ENCODE assay signal across 1 cellular context in the genomic region with DNA sequence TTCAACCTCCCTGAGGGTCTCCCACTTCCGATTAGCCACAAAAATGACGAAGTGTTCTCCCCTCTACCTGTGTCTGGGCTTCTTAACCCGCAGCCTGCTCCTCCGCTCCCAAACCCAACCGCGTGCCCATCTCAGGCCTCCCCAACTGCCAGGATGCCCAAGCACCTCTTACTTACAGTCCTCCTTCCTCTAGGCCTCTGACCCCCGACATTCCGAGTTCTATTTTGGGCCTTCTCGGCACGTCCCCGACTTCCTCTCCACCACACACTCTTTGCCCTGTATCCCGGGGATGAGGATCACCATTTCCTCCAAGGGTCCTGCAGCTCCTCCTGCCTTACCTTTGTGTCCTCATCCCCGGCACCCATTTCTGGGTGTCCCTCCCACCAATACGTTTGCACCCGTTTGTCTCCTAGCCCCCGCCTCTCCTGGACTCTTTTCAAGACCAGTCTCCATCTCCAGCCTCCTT.
TF ChIP-seq lines count a peak whose summit lies in the region.

No MANE protein-coding gene starts in this region.

TF ChIP-seq in K562, 482 proteins besides CTCF, POLR2A, EP300 and RAD21 (continued from another document and continues in another):
- TF ChIP-seq, protein P1, sequence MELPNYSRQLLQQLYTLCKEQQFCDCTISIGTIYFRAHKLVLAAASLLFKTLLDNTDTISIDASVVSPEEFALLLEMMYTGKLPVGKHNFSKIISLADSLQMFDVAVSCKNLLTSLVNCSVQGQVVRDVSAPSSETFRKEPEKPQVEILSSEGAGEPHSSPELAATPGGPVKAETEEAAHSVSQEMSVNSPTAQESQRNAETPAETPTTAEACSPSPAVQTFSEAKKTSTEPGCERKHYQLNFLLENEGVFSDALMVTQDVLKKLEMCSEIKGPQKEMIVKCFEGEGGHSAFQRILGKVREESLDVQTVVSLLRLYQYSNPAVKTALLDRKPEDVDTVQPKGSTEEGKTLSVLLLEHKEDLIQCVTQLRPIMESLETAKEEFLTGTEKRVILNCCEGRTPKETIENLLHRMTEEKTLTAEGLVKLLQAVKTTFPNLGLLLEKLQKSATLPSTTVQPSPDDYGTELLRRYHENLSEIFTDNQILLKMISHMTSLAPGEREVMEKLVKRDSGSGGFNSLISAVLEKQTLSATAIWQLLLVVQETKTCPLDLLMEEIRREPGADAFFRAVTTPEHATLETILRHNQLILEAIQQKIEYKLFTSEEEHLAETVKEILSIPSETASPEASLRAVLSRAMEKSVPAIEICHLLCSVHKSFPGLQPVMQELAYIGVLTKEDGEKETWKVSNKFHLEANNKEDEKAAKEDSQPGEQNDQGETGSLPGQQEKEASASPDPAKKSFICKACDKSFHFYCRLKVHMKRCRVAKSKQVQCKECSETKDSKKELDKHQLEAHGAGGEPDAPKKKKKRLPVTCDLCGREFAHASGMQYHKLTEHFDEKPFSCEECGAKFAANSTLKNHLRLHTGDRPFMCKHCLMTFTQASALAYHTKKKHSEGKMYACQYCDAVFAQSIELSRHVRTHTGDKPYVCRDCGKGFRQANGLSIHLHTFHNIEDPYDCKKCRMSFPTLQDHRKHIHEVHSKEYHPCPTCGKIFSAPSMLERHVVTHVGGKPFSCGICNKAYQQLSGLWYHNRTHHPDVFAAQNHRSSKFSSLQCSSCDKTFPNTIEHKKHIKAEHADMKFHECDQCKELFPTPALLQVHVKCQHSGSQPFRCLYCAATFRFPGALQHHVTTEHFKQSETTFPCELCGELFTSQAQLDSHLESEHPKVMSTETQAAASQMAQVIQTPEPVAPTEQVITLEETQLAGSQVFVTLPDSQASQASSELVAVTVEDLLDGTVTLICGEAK (IDR thresholded peaks at IDR 0.05) = peak; percentile 56; the same call in 1 of the 2 replicates
- TF ChIP-seq, protein P1 (CRISPR knock-in tag; IDR thresholded peaks at IDR 0.05) = no peak
- TF ChIP-seq PML (IDR thresholded peaks at IDR 0.05; ENCODE audit: low read length) (peak; percentile 19; the same call in 1 of the 2 replicates), ZFP30 (CRISPR knock-in tag; IDR thresholded peaks at IDR 0.05; ENCODE audit: borderline replicate concordance) (no peak), BRD9 (IDR thresholded peaks at IDR 0.05; ENCODE audit: low read depth, partially characterized antibody) (peak; percentile 92), ZKSCAN3 (CRISPR knock-in tag; IDR thresholded peaks at IDR 0.05) (no peak), CBFB (CRISPR knock-in tag; IDR thresholded peaks at IDR 0.05) (no peak), ZNF717 (CRISPR knock-in tag; IDR thresholded peaks at IDR 0.05) (0 out of 2 replicates have a peak, but pooled peaks have one; percentile 11), GABPB1 (CRISPR knock-in tag; IDR thresholded peaks at IDR 0.05) (no peak), ARHGAP35 (IDR thresholded peaks at IDR 0.05; ENCODE audit: partially characterized antibody) (peak; percentile 63), ZBTB17 (CRISPR knock-in tag; IDR thresholded peaks at IDR 0.05) (0 out of 2 replicates have a peak, but pooled peaks have one; percentile 7), MAFK (IDR thresholded peaks at IDR 0.05; ENCODE audit: low read length) (no peak), ZNF644 (tag; IDR thresholded peaks at IDR 0.05; ENCODE audit: low read depth) (peak; percentile 17; the same call in 1 of the 2 replicates), TAF7 (tag; IDR thresholded peaks at IDR 0.05) (peak; percentile 63), DNMT1 (IDR thresholded peaks at IDR 0.05) (peak; percentile 94; the same call in 1 of the 2 replicates), ZNF311 (CRISPR knock-in tag; IDR thresholded peaks at IDR 0.05) (peak; percentile 57; the same call in 1 of the 2 replicates), OTX1 (CRISPR knock-in tag; IDR thresholded peaks at IDR 0.05) (peak; percentile 88), ASH1L (IDR thresholded peaks at IDR 0.05; ENCODE audit: borderline replicate concordance, low read depth, partially characterized antibody) (peak; percentile 48), POLR3A (IDR thresholded peaks at IDR 0.05; ENCODE audit: borderline replicate concordance, extremely low read depth, insufficient read depth, insufficient read length) (no peak), SRSF3 (IDR thresholded peaks at IDR 0.05; ENCODE audit: insufficient read depth, low read length) (0 out of 2 replicates have a peak, but pooled peaks have one; percentile 40), SPI1 (IDR thresholded peaks at IDR 0.05; ENCODE audit: borderline replicate concordance, low read depth, low read length) (peak; percentile 25; the same call in 1 of the 2 replicates), SNIP1 (IDR thresholded peaks at IDR 0.05; ENCODE audit: low read depth) (peak; percentile 24; the same call in 1 of the 2 replicates), SMARCA5 (IDR thresholded peaks at IDR 0.05) (peak; percentile 68; the same call in 1 of the 2 replicates), SUPT5H (IDR thresholded peaks at IDR 0.05) (peak; percentile 86), TEAD1 (CRISPR knock-in tag; IDR thresholded peaks at IDR 0.05) (0 out of 4 replicates have a peak, but pooled peaks of 1 of the 2 experiments have one; percentile 15), RBFOX2 (IDR thresholded peaks at IDR 0.05; ENCODE audit: low read depth, low read length) (peak; percentile 47), MYNN (IDR thresholded peaks at IDR 0.05) (no peak), MYNN (CRISPR knock-in tag; IDR thresholded peaks at IDR 0.05) (no peak), ARNT (IDR thresholded peaks at IDR 0.05) (peak in 1 of 2 experiments; percentile 84; a peak in 1 of 4 replicates), GTF2E2 (tag; IDR thresholded peaks at IDR 0.05) (peak; percentile 90)
- TF ChIP-seq, protein P2, sequence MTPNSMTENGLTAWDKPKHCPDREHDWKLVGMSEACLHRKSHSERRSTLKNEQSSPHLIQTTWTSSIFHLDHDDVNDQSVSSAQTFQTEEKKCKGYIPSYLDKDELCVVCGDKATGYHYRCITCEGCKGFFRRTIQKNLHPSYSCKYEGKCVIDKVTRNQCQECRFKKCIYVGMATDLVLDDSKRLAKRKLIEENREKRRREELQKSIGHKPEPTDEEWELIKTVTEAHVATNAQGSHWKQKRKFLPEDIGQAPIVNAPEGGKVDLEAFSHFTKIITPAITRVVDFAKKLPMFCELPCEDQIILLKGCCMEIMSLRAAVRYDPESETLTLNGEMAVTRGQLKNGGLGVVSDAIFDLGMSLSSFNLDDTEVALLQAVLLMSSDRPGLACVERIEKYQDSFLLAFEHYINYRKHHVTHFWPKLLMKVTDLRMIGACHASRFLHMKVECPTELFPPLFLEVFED (CRISPR knock-in tag; conservative IDR thresholded peaks at IDR 0.05) = peak; percentile 94; the same call in 1 of the 2 replicates
- TF ChIP-seq, protein P3, sequence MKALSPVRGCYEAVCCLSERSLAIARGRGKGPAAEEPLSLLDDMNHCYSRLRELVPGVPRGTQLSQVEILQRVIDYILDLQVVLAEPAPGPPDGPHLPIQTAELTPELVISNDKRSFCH (CRISPR knock-in tag; IDR thresholded peaks at IDR 0.05) = no peak
- TF ChIP-seq, protein P3 (tag; IDR thresholded peaks at IDR 0.05) = peak; percentile 81
- TF ChIP-seq, protein P4, sequence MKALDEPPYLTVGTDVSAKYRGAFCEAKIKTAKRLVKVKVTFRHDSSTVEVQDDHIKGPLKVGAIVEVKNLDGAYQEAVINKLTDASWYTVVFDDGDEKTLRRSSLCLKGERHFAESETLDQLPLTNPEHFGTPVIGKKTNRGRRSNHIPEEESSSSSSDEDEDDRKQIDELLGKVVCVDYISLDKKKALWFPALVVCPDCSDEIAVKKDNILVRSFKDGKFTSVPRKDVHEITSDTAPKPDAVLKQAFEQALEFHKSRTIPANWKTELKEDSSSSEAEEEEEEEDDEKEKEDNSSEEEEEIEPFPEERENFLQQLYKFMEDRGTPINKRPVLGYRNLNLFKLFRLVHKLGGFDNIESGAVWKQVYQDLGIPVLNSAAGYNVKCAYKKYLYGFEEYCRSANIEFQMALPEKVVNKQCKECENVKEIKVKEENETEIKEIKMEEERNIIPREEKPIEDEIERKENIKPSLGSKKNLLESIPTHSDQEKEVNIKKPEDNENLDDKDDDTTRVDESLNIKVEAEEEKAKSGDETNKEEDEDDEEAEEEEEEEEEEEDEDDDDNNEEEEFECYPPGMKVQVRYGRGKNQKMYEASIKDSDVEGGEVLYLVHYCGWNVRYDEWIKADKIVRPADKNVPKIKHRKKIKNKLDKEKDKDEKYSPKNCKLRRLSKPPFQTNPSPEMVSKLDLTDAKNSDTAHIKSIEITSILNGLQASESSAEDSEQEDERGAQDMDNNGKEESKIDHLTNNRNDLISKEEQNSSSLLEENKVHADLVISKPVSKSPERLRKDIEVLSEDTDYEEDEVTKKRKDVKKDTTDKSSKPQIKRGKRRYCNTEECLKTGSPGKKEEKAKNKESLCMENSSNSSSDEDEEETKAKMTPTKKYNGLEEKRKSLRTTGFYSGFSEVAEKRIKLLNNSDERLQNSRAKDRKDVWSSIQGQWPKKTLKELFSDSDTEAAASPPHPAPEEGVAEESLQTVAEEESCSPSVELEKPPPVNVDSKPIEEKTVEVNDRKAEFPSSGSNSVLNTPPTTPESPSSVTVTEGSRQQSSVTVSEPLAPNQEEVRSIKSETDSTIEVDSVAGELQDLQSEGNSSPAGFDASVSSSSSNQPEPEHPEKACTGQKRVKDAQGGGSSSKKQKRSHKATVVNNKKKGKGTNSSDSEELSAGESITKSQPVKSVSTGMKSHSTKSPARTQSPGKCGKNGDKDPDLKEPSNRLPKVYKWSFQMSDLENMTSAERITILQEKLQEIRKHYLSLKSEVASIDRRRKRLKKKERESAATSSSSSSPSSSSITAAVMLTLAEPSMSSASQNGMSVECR (CRISPR knock-in tag; IDR thresholded peaks at IDR 0.05) = no peak
- TF ChIP-seq, protein P5, sequence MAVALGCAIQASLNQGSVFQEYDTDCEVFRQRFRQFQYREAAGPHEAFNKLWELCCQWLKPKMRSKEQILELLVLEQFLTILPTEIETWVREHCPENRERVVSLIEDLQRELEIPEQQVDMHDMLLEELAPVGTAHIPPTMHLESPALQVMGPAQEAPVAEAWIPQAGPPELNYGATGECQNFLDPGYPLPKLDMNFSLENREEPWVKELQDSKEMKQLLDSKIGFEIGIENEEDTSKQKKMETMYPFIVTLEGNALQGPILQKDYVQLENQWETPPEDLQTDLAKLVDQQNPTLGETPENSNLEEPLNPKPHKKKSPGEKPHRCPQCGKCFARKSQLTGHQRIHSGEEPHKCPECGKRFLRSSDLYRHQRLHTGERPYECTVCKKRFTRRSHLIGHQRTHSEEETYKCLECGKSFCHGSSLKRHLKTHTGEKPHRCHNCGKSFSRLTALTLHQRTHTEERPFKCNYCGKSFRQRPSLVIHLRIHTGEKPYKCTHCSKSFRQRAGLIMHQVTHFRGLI (CRISPR knock-in tag; IDR thresholded peaks at IDR 0.05) = no peak
- TF ChIP-seq, protein P6, sequence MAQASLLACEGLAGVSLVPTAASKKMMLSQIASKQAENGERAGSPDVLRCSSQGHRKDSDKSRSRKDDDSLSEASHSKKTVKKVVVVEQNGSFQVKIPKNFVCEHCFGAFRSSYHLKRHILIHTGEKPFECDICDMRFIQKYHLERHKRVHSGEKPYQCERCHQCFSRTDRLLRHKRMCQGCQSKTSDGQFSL (CRISPR knock-in tag; IDR thresholded peaks at IDR 0.05) = 0 out of 2 replicates have a peak, but pooled peaks have one; percentile 9
- TF ChIP-seq, protein P6 (tag; IDR thresholded peaks at IDR 0.05) = no peak
- TF ChIP-seq, protein P7, sequence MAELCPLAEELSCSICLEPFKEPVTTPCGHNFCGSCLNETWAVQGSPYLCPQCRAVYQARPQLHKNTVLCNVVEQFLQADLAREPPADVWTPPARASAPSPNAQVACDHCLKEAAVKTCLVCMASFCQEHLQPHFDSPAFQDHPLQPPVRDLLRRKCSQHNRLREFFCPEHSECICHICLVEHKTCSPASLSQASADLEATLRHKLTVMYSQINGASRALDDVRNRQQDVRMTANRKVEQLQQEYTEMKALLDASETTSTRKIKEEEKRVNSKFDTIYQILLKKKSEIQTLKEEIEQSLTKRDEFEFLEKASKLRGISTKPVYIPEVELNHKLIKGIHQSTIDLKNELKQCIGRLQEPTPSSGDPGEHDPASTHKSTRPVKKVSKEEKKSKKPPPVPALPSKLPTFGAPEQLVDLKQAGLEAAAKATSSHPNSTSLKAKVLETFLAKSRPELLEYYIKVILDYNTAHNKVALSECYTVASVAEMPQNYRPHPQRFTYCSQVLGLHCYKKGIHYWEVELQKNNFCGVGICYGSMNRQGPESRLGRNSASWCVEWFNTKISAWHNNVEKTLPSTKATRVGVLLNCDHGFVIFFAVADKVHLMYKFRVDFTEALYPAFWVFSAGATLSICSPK (IDR thresholded peaks at IDR 0.05; ENCODE audit: borderline replicate concordance) = peak; percentile 95; the same call in 1 of the 2 replicates
